In the genomic region with DNA sequence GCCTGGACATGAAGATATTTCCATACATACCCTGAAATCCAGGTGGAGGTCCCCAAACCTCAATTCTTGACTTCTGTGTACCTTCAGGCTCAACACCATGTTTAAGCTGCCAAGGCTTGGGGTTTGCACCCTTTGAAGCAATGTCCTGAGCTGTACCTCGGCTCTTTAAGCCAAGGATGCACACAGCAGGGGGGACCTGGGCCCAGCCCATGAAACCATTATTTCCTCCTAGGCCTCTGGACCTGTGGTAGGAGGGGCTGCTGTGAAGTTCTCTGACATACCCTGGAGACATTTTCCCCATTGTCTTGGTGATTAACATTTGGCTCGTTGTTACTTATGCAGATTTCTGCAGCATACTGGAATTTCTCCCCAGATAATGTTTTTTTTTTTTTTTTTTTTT, we compare ENCODE assay signal across 8 cellular contexts.
"Had no signal": no experiment of that assay in that cellular context is flagged by ENCODE, and none has a peak within 500 bp of the region (broad histone marks: within the 10 kb centered on the region; RNA-seq: fewer than 3 reads in every experiment).

No MANE protein-coding gene starts in this region.

- DNase-seq: GDM1, GF-D8 had no signal

- H3K4me3 ChIP-seq: GM12878 had no signal

- ATAC-seq: GM12878 had no signal

- FAIRE-seq: G401.6, GM12878, GM12891, GM12892, GM18507, GM19239 had no signal
